Comparison of ENCODE assay signal across 19 cellular contexts in the genomic region with DNA sequence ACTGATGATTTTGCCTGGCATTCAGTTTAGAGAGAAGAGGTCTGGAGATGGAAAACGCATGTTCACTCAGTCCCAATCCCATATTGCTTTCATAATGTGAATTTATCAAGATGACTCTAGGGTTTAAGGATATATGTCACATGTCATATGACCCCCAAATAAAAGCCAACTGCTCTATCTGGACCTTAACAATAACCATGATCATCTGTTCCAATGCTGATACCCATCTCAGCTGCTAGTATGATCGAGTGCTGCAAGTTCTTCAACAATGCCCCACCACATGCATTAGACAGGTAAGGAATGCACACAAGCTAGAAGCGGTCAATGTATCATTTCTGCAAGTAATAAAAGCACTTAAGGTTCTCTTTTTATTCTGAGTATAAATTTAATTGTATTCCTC.
DNase-seq lines count a peak whose midpoint lies in the region; ATAC-seq and TF ChIP-seq lines count a peak whose summit lies in the region.
"Had no signal": no experiment of that assay in that cellular context is flagged by ENCODE, and none has a peak within 500 bp of the region (broad histone marks: within the 10 kb centered on the region; RNA-seq: fewer than 3 reads in every experiment).

No MANE protein-coding gene starts in this region.

- H3K27ac Mint-ChIP-seq in nephron: peak overlapping the region in 2 of 3 experiments; percentile 7 to 59
- H3K27ac Mint-ChIP-seq: B cell; CD4-positive, alpha-beta T cell; CD8-positive, alpha-beta T cell had no signal

- ATAC-seq in SK-N-SH treated with all-trans-retinoic acid at 6 μM for 48 hours (no peak), HG03280 (IDR thresholded peaks at IDR 0.05; ENCODE audit: unreplicated experiment) (no peak)
- ATAC-seq: A549; CD8-positive, alpha-beta T cell had no signal

- H3K36me3 Mint-ChIP-seq in nephron (ENCODE audit: low read depth): no peaks in the 10 kb centered on the region

- no peak for TF ChIP-seq RAD21 in SK-N-SH (IDR thresholded peaks at IDR 0.05; ENCODE audit: low read length)

- peaks cover 22% of the 10 kb centered on the region for H3K4me1 Mint-ChIP-seq in nephron
- H3K4me1 Mint-ChIP-seq: B cell had no signal

- H3F3A ChIP-seq in SK-N-SH (replicated peaks; ENCODE audit: insufficient read depth): peaks cover 5% of the 10 kb centered on the region

- no peak for DNase-seq in SK-N-SH
- no peak for DNase-seq in SK-N-MC (ENCODE audit: low read depth, low spot score)
- DNase-seq in NCI-H446 treated with DMSO at 0.1 percent for 48 hours (lab: John Stamatoyannopoulos, UW): no peak
- no peak for DNase-seq in putamen (ENCODE audit: low spot score)
- DNase-seq: AML-193; Caco-2; Calu3; CD4-positive, alpha-beta T cell; CD8-positive, alpha-beta T cell; DMS79 treated with DMSO at 0.1 percent for 48 hours; GF-D8 had no signal

- H3K27ac ChIP-seq in SK-N-SH (ENCODE audit: low read depth in 2 of 2, low read length in 1 of 2): no peak overlapping the region
- 0 out of 2 replicates have a peak overlapping the region, but pooled peaks have one; percentile 46 for H3K27ac ChIP-seq in SK-N-MC
- H3K27ac ChIP-seq: 22Rv1; A549; BLaER1 treated with 17β-estradiol and CSF1 and Interleukin-3, amounts not matched to agents 10 nM and 100 nM; C4-2B had no signal

- TF ChIP-seq EP300 in SK-N-SH (IDR thresholded peaks at IDR 0.05; ENCODE audit: borderline replicate concordance in 1 of 2, low read depth in 1 of 2, low read length in 1 of 2): 0 out of 4 replicates have a peak, but pooled peaks of 1 of the 2 experiments have one; percentile 17

- no peak overlapping the region for H2AFZ ChIP-seq in SK-N-SH (ENCODE audit: low read depth)

- H3K27me3 ChIP-seq in SK-N-SH (ENCODE audit: insufficient read depth): no peaks in the 10 kb centered on the region
- H3K27me3 ChIP-seq: BLaER1 treated with 17β-estradiol and CSF1 and Interleukin-3, amounts not matched to agents 10 nM and 100 nM had no signal

- no peak overlapping the region for H3K4me2 ChIP-seq in SK-N-SH
- H3K4me2 ChIP-seq: A549; BLaER1 treated with 17β-estradiol and CSF1 and Interleukin-3, amounts not matched to agents 10 nM and 100 nM had no signal

- H3K9me3 Mint-ChIP-seq in nephron: no peaks in the 10 kb centered on the region
- H3K9me3 Mint-ChIP-seq: CD4-positive, alpha-beta T cell; CD8-positive, alpha-beta T cell had no signal

- no peak overlapping the region for H3K4me3 Mint-ChIP-seq in nephron
- H3K4me3 Mint-ChIP-seq: B cell; CD4-positive, alpha-beta T cell; CD8-positive, alpha-beta T cell had no signal

- no peak overlapping the region for H3K9ac ChIP-seq in SK-N-SH
- no peak overlapping the region for H3K9ac ChIP-seq in SK-N-MC (ENCODE audit: insufficient read length)
- H3K9ac ChIP-seq: BLaER1 treated with 17β-estradiol and CSF1 and Interleukin-3, amounts not matched to agents 10 nM and 100 nM had no signal

- H3K9me3 ChIP-seq in SK-N-SH (no peaks in the 10 kb centered on the region), SK-N-MC (ENCODE audit: low read depth, low read length) (no peaks in the 10 kb centered on the region)
- H3K9me3 ChIP-seq: A549; BLaER1 treated with 17β-estradiol and CSF1 and Interleukin-3, amounts not matched to agents 10 nM and 100 nM; Caco-2 had no signal

- POLR2A ChIA-PET in SK-N-SH (lab: Yijun Ruan, JAX): no interaction called here

- TF ChIP-seq CTCF in SK-N-SH (IDR thresholded peaks at IDR 0.05) (no peak), nephron (IDR thresholded peaks at IDR 0.05; ENCODE audit: unreplicated experiment in 3 of 3) (no peak)

- no peaks in the 10 kb centered on the region for H3K79me2 ChIP-seq in SK-N-SH (ENCODE audit: insufficient read depth)

- WGBS in SK-N-SH (ENCODE audit: low lambda C conversion rate): 96% methylated on average over 3 of the region's 3 CpGs

- no peaks in the 10 kb centered on the region for H3K9me2 ChIP-seq in SK-N-SH

- no peaks in the 10 kb centered on the region for H3K36me3 ChIP-seq in SK-N-SH (replicated peaks in 1 of 2; ENCODE audit: control insufficient read depth in 1 of 2, insufficient read depth in 2 of 2, low read length in 1 of 2)
- H3K36me3 ChIP-seq in SK-N-MC (ENCODE audit: insufficient read depth, low read length): peaks cover 8% of the 10 kb centered on the region

- H3K4me1 ChIP-seq in SK-N-SH (ENCODE audit: control insufficient read depth in 1 of 2, insufficient read depth in 2 of 2, low read depth in 1 of 2, low read length in 1 of 2): no peaks in the 10 kb centered on the region; a peak in 1 of 4 replicates
- H3K4me1 ChIP-seq: A549; BLaER1 treated with 17β-estradiol and CSF1 and Interleukin-3, amounts not matched to agents 10 nM and 100 nM; Caco-2 had no signal

- H3K27me3 Mint-ChIP-seq in nephron (ENCODE audit: low read depth): no peaks in the 10 kb centered on the region
- H3K27me3 Mint-ChIP-seq: B cell; CD4-positive, alpha-beta T cell had no signal

- H3K4me3 ChIP-seq in SK-N-SH (ENCODE audit: low read depth in 2 of 2, low read length in 1 of 2): no peak overlapping the region
- H3K4me3 ChIP-seq in SK-N-MC: no peak overlapping the region
- H3K4me3 ChIP-seq: A549; BLaER1 treated with 17β-estradiol and CSF1 and Interleukin-3, amounts not matched to agents 10 nM and 100 nM had no signal

- CTCF ChIA-PET in SK-N-SH (lab: Yijun Ruan, JAX): interaction anchor here (0.6 to 1.5 kb wide), 4 partner anchors 9 to 65 kb away, joined by 3 read pairs; no protein-coding TSS in a partner anchor

- H4K20me1 ChIP-seq in SK-N-SH (ENCODE audit: insufficient read depth): no peaks in the 10 kb centered on the region
- H4K20me1 ChIP-seq: BLaER1 treated with 17β-estradiol and CSF1 and Interleukin-3, amounts not matched to agents 10 nM and 100 nM had no signal

TF ChIP-seq in SK-N-SH, 30 proteins besides CTCF, POLR2A, EP300 and RAD21:
- TF ChIP-seq, protein P1, sequence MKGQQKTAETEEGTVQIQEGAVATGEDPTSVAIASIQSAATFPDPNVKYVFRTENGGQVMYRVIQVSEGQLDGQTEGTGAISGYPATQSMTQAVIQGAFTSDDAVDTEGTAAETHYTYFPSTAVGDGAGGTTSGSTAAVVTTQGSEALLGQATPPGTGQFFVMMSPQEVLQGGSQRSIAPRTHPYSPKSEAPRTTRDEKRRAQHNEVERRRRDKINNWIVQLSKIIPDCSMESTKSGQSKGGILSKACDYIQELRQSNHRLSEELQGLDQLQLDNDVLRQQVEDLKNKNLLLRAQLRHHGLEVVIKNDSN (IDR thresholded peaks at IDR 0.05; ENCODE audit: borderline replicate concordance, low read depth): no peak
- TF ChIP-seq IRF3 (IDR thresholded peaks at IDR 0.05; ENCODE audit: low read depth, low read length) (no peak), MAX (IDR thresholded peaks at IDR 0.05; ENCODE audit: low read depth) (no peak), SIN3A (IDR thresholded peaks at IDR 0.05; ENCODE audit: borderline replicate concordance, low read depth, low read length) (no peak), POLR2AphosphoS5 (IDR thresholded peaks at IDR 0.05; ENCODE audit: low read depth, low read length) (no peak), GATA2 (CRISPR knock-in tag; IDR thresholded peaks at IDR 0.05) (peak; percentile 39; the same call in 1 of the 2 replicates)

TF ChIP-seq in SK-N-SH treated with all-trans-retinoic acid at 6 μM for 48 hours, 23 proteins besides CTCF, POLR2A, EP300 and RAD21:
- TF ChIP-seq, protein P2, sequence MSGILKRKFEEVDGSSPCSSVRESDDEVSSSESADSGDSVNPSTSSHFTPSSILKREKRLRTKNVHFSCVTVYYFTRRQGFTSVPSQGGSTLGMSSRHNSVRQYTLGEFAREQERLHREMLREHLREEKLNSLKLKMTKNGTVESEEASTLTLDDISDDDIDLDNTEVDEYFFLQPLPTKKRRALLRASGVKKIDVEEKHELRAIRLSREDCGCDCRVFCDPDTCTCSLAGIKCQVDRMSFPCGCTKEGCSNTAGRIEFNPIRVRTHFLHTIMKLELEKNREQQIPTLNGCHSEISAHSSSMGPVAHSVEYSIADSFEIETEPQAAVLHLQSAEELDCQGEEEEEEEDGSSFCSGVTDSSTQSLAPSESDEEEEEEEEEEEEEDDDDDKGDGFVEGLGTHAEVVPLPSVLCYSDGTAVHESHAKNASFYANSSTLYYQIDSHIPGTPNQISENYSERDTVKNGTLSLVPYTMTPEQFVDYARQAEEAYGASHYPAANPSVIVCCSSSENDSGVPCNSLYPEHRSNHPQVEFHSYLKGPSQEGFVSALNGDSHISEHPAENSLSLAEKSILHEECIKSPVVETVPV (CRISPR knock-in tag; IDR thresholded peaks at IDR 0.05): no peak
- TF ChIP-seq, protein P3, sequence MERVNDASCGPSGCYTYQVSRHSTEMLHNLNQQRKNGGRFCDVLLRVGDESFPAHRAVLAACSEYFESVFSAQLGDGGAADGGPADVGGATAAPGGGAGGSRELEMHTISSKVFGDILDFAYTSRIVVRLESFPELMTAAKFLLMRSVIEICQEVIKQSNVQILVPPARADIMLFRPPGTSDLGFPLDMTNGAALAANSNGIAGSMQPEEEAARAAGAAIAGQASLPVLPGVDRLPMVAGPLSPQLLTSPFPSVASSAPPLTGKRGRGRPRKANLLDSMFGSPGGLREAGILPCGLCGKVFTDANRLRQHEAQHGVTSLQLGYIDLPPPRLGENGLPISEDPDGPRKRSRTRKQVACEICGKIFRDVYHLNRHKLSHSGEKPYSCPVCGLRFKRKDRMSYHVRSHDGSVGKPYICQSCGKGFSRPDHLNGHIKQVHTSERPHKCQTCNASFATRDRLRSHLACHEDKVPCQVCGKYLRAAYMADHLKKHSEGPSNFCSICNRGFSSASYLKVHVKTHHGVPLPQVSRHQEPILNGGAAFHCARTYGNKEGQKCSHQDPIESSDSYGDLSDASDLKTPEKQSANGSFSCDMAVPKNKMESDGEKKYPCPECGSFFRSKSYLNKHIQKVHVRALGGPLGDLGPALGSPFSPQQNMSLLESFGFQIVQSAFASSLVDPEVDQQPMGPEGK (CRISPR knock-in tag; IDR thresholded peaks at IDR 0.05; ENCODE audit: borderline replicate concordance): no peak
- TF ChIP-seq OSR1 (CRISPR knock-in tag; IDR thresholded peaks at IDR 0.05): no peak
